In the genomic region with DNA sequence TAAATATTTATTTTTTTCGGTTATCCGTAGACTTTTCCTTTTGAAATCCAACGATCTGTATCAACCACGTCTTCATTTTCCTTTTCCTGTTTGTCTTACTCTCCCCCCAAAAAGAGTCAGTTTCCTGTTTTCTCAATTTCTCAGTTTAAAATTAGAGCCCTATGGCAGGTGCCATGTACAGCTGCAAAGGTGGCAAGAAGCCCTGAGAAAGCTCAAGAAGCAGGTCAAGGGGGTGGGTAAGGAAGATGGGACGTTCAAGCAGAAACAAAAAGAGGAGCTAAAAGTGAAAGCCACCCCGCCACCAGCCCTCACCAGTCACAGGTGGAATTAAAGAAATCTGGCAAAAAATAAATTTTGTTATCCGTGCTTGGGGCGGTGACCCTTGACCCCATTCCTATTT, we compare ENCODE assay signal across 17 cellular contexts. TPM values are rescaled to one million over a fixed set of nuclear protein-coding genes. Genes with fewer than 3 reads are reported as not detected.
A peak's percentile ranks its signal among the peaks of the same experiment; 100 is the strongest.
DNase-seq lines count a peak whose midpoint lies in the region; ATAC-seq and TF ChIP-seq lines count a peak whose summit lies in the region.
"Had no signal": no experiment of that assay in that cellular context is flagged by ENCODE, and none has a peak within 500 bp of the region (broad histone marks: within the 10 kb centered on the region; RNA-seq: fewer than 3 reads in every experiment).

No MANE protein-coding gene starts in this region.

- POLR2A ChIA-PET in activated CD4-positive, alpha-beta T cell treated with anti-CD3 and anti-CD28 coated beads for 36 hours (lab: Charles Lee), result no interaction called here
- POLR2A ChIA-PET in naive thymus-derived CD4-positive, alpha-beta T cell (lab: Charles Lee), result interaction anchor here (1.1 to 1.6 kb wide), 3 partner anchors 35 to 40 kb away, joined by 5 to 7 read pairs (median 7); a partner anchor contains a TSS

- DNase-seq in activated CD4-positive, alpha-beta T cell treated with anti-CD3 and anti-CD28 coated beads for 36 hours, result no peak
- no peak for DNase-seq in activated CD4-positive, alpha-beta T cell treated with anti-CD3 and anti-CD28 coated beads for 48 hours
- DNase-seq in Peyer's patch (peak in 2 of 3 donors; percentile 36 to 51), left lobe of liver (ENCODE audit: low spot score) (no peak), WERI-Rb-1 (no peak)
- peak in 2 of 9 donors; percentile 7 to 13 for DNase-seq in naive thymus-derived CD4-positive, alpha-beta T cell
- DNase-seq in effector CD4-positive, alpha-beta T cell, result no peak
- DNase-seq: 8988T, hypothalamus, lower lobe of right lung, NCI-H345, occipital lobe, upper lobe of left lung had no signal

- H3K27ac ChIP-seq in Peyer's patch, result peak overlapping the region in 1 of 4 donors; percentile 20
- peak overlapping the region; percentile 39 for H3K27ac ChIP-seq in naive thymus-derived CD4-positive, alpha-beta T cell (ENCODE audit: low read depth, low read length)
- H3K27ac ChIP-seq in WERI-Rb-1, result no peak overlapping the region
- H3K27ac ChIP-seq: epithelial cell of prostate, lower lobe of right lung, upper lobe of left lung, VCaP had no signal

- intact Hi-C loops in activated CD4-positive, alpha-beta T cell treated with anti-CD3 and anti-CD28 coated beads for 36 hours (cut with DNase I, micrococcal nuclease), result no loop called here
- intact Hi-C loops in naive thymus-derived CD4-positive, alpha-beta T cell (cut with micrococcal nuclease), result loop anchor here in 1 of 2 donors (5.0 kb wide), 1 partner anchor 35 kb away; a partner anchor contains a TSS

- no peak overlapping the region for H3K4me3 ChIP-seq in Peyer's patch
- peak overlapping the region; percentile 16 for H3K4me3 ChIP-seq in naive thymus-derived CD4-positive, alpha-beta T cell (ENCODE audit: low read length)
- H3K4me3 ChIP-seq in WERI-Rb-1 (ENCODE audit: low read depth, low read length), result no peak overlapping the region
- H3K4me3 ChIP-seq: lower lobe of right lung, upper lobe of left lung had no signal

- H3K27me3 ChIP-seq in Peyer's patch (no peaks in the 10 kb centered on the region), WERI-Rb-1 (ENCODE audit: insufficient read depth, low read depth, severe bottlenecking) (no peaks in the 10 kb centered on the region)
- no peaks in the 10 kb centered on the region for H3K27me3 ChIP-seq in naive thymus-derived CD4-positive, alpha-beta T cell (ENCODE audit: control insufficient read depth in 2 of 2, insufficient read depth in 2 of 2, low read length in 2 of 2)
- H3K27me3 ChIP-seq: upper lobe of left lung had no signal

- peaks cover 17% of the 10 kb centered on the region for H3K4me1 Mint-ChIP-seq in activated CD4-positive, alpha-beta T cell treated with anti-CD3 and anti-CD28 coated beads for 36 hours
- H3K4me1 Mint-ChIP-seq in naive thymus-derived CD4-positive, alpha-beta T cell, result peaks cover 9 to 36% (median 23%) of the 10 kb centered on the region in 7 donors

- no peak for TF ChIP-seq CTCF in Peyer's patch (IDR thresholded peaks at IDR 0.05)
- TF ChIP-seq CTCF in WERI-Rb-1 (IDR thresholded peaks at IDR 0.05; ENCODE audit: low read depth, low read length), result no peak

- H3K27ac Mint-ChIP-seq in activated CD4-positive, alpha-beta T cell treated with anti-CD3 and anti-CD28 coated beads for 36 hours, result peak overlapping the region; percentile 45
- peak overlapping the region; percentile 24 to 94 (median 86) for H3K27ac Mint-ChIP-seq in naive thymus-derived CD4-positive, alpha-beta T cell

- H3K9me3 ChIP-seq in Peyer's patch, result no peaks in the 10 kb centered on the region
- no peaks in the 10 kb centered on the region for H3K9me3 ChIP-seq in naive thymus-derived CD4-positive, alpha-beta T cell (ENCODE audit: control insufficient read depth in 2 of 3, low read length in 3 of 3)
- no peaks in the 10 kb centered on the region for H3K9me3 ChIP-seq in WERI-Rb-1 (ENCODE audit: severe bottlenecking)
- H3K9me3 ChIP-seq: lower lobe of right lung, upper lobe of left lung had no signal

- H3K4me1 ChIP-seq in Peyer's patch, result no peaks in the 10 kb centered on the region
- H3K4me1 ChIP-seq in naive thymus-derived CD4-positive, alpha-beta T cell (ENCODE audit: control insufficient read depth in 2 of 2, insufficient read depth in 2 of 2, low read length in 2 of 2), result peaks cover 5 to 15% of the 10 kb centered on the region in 2 donors
- H3K4me1 ChIP-seq: lower lobe of right lung had no signal

- no peaks in the 10 kb centered on the region for H3K9me3 Mint-ChIP-seq in activated CD4-positive, alpha-beta T cell treated with anti-CD3 and anti-CD28 coated beads for 36 hours (ENCODE audit: low read depth)
- H3K9me3 Mint-ChIP-seq in naive thymus-derived CD4-positive, alpha-beta T cell, result peaks cover 0 to 6% (median 0%) of the 10 kb centered on the region in 11 donors

- CTCF ChIA-PET in activated CD4-positive, alpha-beta T cell treated with anti-CD3 and anti-CD28 coated beads for 36 hours (lab: Charles Lee), result no interaction called here
- CTCF ChIA-PET in naive thymus-derived CD4-positive, alpha-beta T cell (lab: Charles Lee), result no interaction called here

- TF ChIP-seq POLR2A in Peyer's patch (IDR thresholded peaks at IDR 0.05), result no peak

- H3K36me3 ChIP-seq in Peyer's patch, result no peaks in the 10 kb centered on the region
- no peaks in the 10 kb centered on the region for H3K36me3 ChIP-seq in naive thymus-derived CD4-positive, alpha-beta T cell (ENCODE audit: control insufficient read depth in 2 of 3, insufficient read depth in 3 of 3, low read length in 3 of 3)
- no peaks in the 10 kb centered on the region for H3K36me3 ChIP-seq in WERI-Rb-1
- H3K36me3 ChIP-seq: lower lobe of right lung, upper lobe of left lung had no signal

- no peaks in the 10 kb centered on the region for H3K36me3 Mint-ChIP-seq in activated CD4-positive, alpha-beta T cell treated with anti-CD3 and anti-CD28 coated beads for 36 hours (ENCODE audit: low read depth)
- H3K36me3 Mint-ChIP-seq in naive thymus-derived CD4-positive, alpha-beta T cell, result peaks cover 0 to 10% (median 4%) of the 10 kb centered on the region in 5 donors

- ATAC-seq in activated CD4-positive, alpha-beta T cell treated with anti-CD3 and anti-CD28 coated beads for 36 hours, result no peak
- ATAC-seq in GM21447 (IDR thresholded peaks at IDR 0.05; ENCODE audit: unreplicated experiment) (peak; percentile 71), left lobe of liver (no peak)
- no peak for ATAC-seq in naive thymus-derived CD4-positive, alpha-beta T cell
- ATAC-seq: lower lobe of right lung, Right ventricle myocardium inferior had no signal

- H3K4me3 Mint-ChIP-seq in activated CD4-positive, alpha-beta T cell treated with anti-CD3 and anti-CD28 coated beads for 36 hours, result peak overlapping the region; percentile 33
- H3K4me3 Mint-ChIP-seq in naive thymus-derived CD4-positive, alpha-beta T cell, result peak overlapping the region; percentile 36 to 81 (median 70)

- no peaks in the 10 kb centered on the region for H3K27me3 Mint-ChIP-seq in activated CD4-positive, alpha-beta T cell treated with anti-CD3 and anti-CD28 coated beads for 36 hours
- H3K27me3 Mint-ChIP-seq in naive thymus-derived CD4-positive, alpha-beta T cell, result no peaks in the 10 kb centered on the region

RNA-seq across cellular contexts. Expression of a gene that starts 26.7 kb away (rescaled TPM):
- 1 to 10 TPM; 3.5 to 5.1 TPM for total RNA-seq in activated CD4-positive, alpha-beta T cell treated with anti-CD3 and anti-CD28 coated beads for 36 hours
- total RNA-seq in Peyer's patch, result 10 to 100 TPM in 2 of 4 donors, 1 to 10 TPM in 2; 3.5 to 23.1 (median 12.2) TPM
- total RNA-seq in naive thymus-derived CD4-positive, alpha-beta T cell, result 10 to 100 TPM in 1 of 5 experiments, 1 to 10 TPM in 4; 9.0 to 12.1 (median 9.2) TPM
- polyA plus RNA-seq in naive thymus-derived CD4-positive, alpha-beta T cell, result 10 to 100 TPM in 1 of 2 donors, 1 to 10 TPM in 1; 4.8 to 11.5 TPM
- total RNA-seq in left lobe of liver, result 4.9 TPM

RNA-seq across cellular contexts. Expression of a gene that starts 35.3 kb away (rescaled TPM):
- total RNA-seq in activated CD4-positive, alpha-beta T cell treated with anti-CD3 and anti-CD28 coated beads for 36 hours, result 100 to 1,000 TPM; 114 to 119 TPM
- total RNA-seq in Peyer's patch (100 to 1,000 TPM in 2 of 4 donors, 10 to 100 TPM in 2; 64.7 to 126 (median 95.3) TPM), left lobe of liver (49.2 TPM)
- 100 to 1,000 TPM in 1 of 5 experiments, 10 to 100 TPM in 4; 77.8 to 271 (median 80.8) TPM for total RNA-seq in naive thymus-derived CD4-positive, alpha-beta T cell
- 10 to 100 TPM; 14.5 to 23.9 TPM for polyA plus RNA-seq in naive thymus-derived CD4-positive, alpha-beta T cell

Comparison
In these comparisons a context has a peak if more than half of its experiments do, and no peak if none do; other contexts are left out.
1. DNase-seq: peak in Peyer's patch (2 of 3); none in activated CD4-positive, alpha-beta T cell treated with anti-CD3 and anti-CD28 coated beads for 36 hours (single experiment), activated CD4-positive, alpha-beta T cell treated with anti-CD3 and anti-CD28 coated beads for 48 hours (single experiment), left lobe of liver (single experiment), WERI-Rb-1 (single experiment) and effector CD4-positive, alpha-beta T cell (single experiment).